Comparison of ENCODE assay signal across 8 cellular contexts in genomic region chr3:194686414-194686815, GRCh38. TPM values are rescaled to one million over a fixed set of nuclear protein-coding genes. Genes with fewer than 3 reads are reported as not detected.
DNase-seq lines count a peak whose midpoint lies in the region; ATAC-seq and TF ChIP-seq lines count a peak whose summit lies in the region.

No MANE protein-coding gene starts in this region.

- H3K4me1 ChIP-seq in KMS-11 (ENCODE audit: low read depth, poor library complexity, severe bottlenecking) = peaks cover 42% of the 10 kb centered on the region
- peaks cover 19 to 26% of the 10 kb centered on the region in 2 donors for H3K4me1 ChIP-seq in naive thymus-derived CD4-positive, alpha-beta T cell (ENCODE audit: control insufficient read depth in 2 of 2, insufficient read depth in 2 of 2, low read length in 2 of 2)

- CTCF ChIA-PET in naive thymus-derived CD4-positive, alpha-beta T cell (lab: Charles Lee) = interaction anchor here (0.7 to 2.9 kb wide), 5 partner anchors 10 to 420 kb away, joined by 3 to 22 read pairs (median 4); partner anchors contain the start of gene LSG1

- POLR2A ChIA-PET in naive thymus-derived CD4-positive, alpha-beta T cell (lab: Charles Lee) = interaction anchor here (0.5 to 5.0 kb wide), 5 partner anchors 12 to 574 kb away, joined by 3 to 69 read pairs (median 4); partner anchors contain the start of gene LSG1

- no peaks in the 10 kb centered on the region for H3K27me3 Mint-ChIP-seq in chondrocyte (ENCODE audit: low read depth)
- H3K27me3 Mint-ChIP-seq in naive thymus-derived CD4-positive, alpha-beta T cell = peaks cover 0 to 61% (median 5%) of the 10 kb centered on the region in 5 donors

- no peak for ATAC-seq in naive thymus-derived CD4-positive, alpha-beta T cell
- no peak for ATAC-seq in GM21367 (IDR thresholded peaks at IDR 0.05; ENCODE audit: unreplicated experiment)

- no peak overlapping the region for H3K9ac ChIP-seq in KMS-11

- H3K36me3 ChIP-seq in KMS-11 (ENCODE audit: insufficient read depth) = no peaks in the 10 kb centered on the region
- no peaks in the 10 kb centered on the region for H3K36me3 ChIP-seq in naive thymus-derived CD4-positive, alpha-beta T cell (ENCODE audit: control insufficient read depth in 2 of 3, insufficient read depth in 3 of 3, low read length in 3 of 3)

- DNase-seq in AG10803 (ENCODE audit: low read depth) (no peak), chondrocyte (ENCODE audit: low spot score) (no peak), NCI-H748 (lab: John Stamatoyannopoulos, UW; ENCODE audit: unreplicated experiment) (no peak), GM13977 (ENCODE audit: low spot score) (no peak), NK-92 (lab: John Stamatoyannopoulos, UW; ENCODE audit: unreplicated experiment) (no peak)
- peak in 2 of 9 donors; percentile 4 to 17 for DNase-seq in naive thymus-derived CD4-positive, alpha-beta T cell

- H3K27ac ChIP-seq in KMS-11 = no peak overlapping the region
- H3K27ac ChIP-seq in naive thymus-derived CD4-positive, alpha-beta T cell (ENCODE audit: low read depth, low read length) = no peak overlapping the region

- H3K9me3 Mint-ChIP-seq in chondrocyte (ENCODE audit: low read depth) = no peaks in the 10 kb centered on the region
- peaks cover 0 to 2% (median 0%) of the 10 kb centered on the region in 11 donors for H3K9me3 Mint-ChIP-seq in naive thymus-derived CD4-positive, alpha-beta T cell

- peak overlapping the region; percentile 91 for H3K4me3 Mint-ChIP-seq in chondrocyte (ENCODE audit: unreplicated experiment)
- peak overlapping the region; percentile 81 to 98 (median 92) for H3K4me3 Mint-ChIP-seq in naive thymus-derived CD4-positive, alpha-beta T cell

- no peaks in the 10 kb centered on the region for H3K9me3 ChIP-seq in naive thymus-derived CD4-positive, alpha-beta T cell (ENCODE audit: control insufficient read depth in 2 of 3, low read length in 3 of 3)

- TF ChIP-seq CTCF in AG10803 (conservative IDR thresholded peaks at IDR 0.05; ENCODE audit: low read length) (no peak), KMS-11 (conservative IDR thresholded peaks at IDR 0.05; ENCODE audit: low read depth, low read length) (no peak), chondrocyte (IDR thresholded peaks at IDR 0.05) (no peak), GM13977 (IDR thresholded peaks at IDR 0.05; ENCODE audit: extremely low read depth, insufficient read depth, missing control alignments) (no peak)

- H4K20me1 ChIP-seq in KMS-11 (ENCODE audit: insufficient read depth) = no peaks in the 10 kb centered on the region

- peak overlapping the region; percentile 59 for H3K4me2 ChIP-seq in KMS-11

- H3K79me2 ChIP-seq in KMS-11 (ENCODE audit: insufficient read depth, low read depth) = no peaks in the 10 kb centered on the region

- peaks cover 13% of the 10 kb centered on the region for H3K27me3 ChIP-seq in KMS-11 (ENCODE audit: insufficient read depth, low read depth)
- no peaks in the 10 kb centered on the region for H3K27me3 ChIP-seq in naive thymus-derived CD4-positive, alpha-beta T cell (ENCODE audit: control insufficient read depth in 2 of 2, insufficient read depth in 2 of 2, low read length in 2 of 2)

- H3K4me1 Mint-ChIP-seq in chondrocyte (ENCODE audit: low read depth) = peaks cover 60% of the 10 kb centered on the region
- H3K4me1 Mint-ChIP-seq in naive thymus-derived CD4-positive, alpha-beta T cell = peaks cover 24 to 57% (median 46%) of the 10 kb centered on the region in 7 donors

- intact Hi-C loops in naive thymus-derived CD4-positive, alpha-beta T cell (cut with micrococcal nuclease) = loop anchor here (2.0 to 5.0 kb wide), 4 partner anchors 14 to 756 kb away; partner anchors contain the start of genes ACAP2 (in 1 of the 2), HES1 (in 1 of the 2) and LSG1 (in 1 of the 2)

- H2AFZ ChIP-seq in KMS-11 (ENCODE audit: low read depth) = peak overlapping the region; percentile 84

- in situ Hi-C loops in GM13977 (cut with MboI; ENCODE audit: low pct_unique_long_range_greater_than_20kb, low sequenced_read_pairs, unreplicated experiment) = loop anchor here (10.0 to 25.0 kb wide), 4 partner anchors 276 to 851 kb away; partner anchors contain the start of gene PPP1R2

- H3K36me3 Mint-ChIP-seq in chondrocyte (ENCODE audit: low read depth) = peaks cover 3% of the 10 kb centered on the region
- no peaks in the 10 kb centered on the region for H3K36me3 Mint-ChIP-seq in naive thymus-derived CD4-positive, alpha-beta T cell

- H3K4me3 ChIP-seq in AG10803 (ENCODE audit: low read length) (peak overlapping the region; percentile 83), KMS-11 (IDR thresholded peaks at IDR 0.05; ENCODE audit: insufficient read depth, low read depth, low read length) (peak overlapping the region; percentile 14)
- peak overlapping the region; percentile 68 for H3K4me3 ChIP-seq in naive thymus-derived CD4-positive, alpha-beta T cell (ENCODE audit: low read length)

- peak overlapping the region; percentile 83 for H3K27ac Mint-ChIP-seq in chondrocyte (ENCODE audit: unreplicated experiment)
- H3K27ac Mint-ChIP-seq in naive thymus-derived CD4-positive, alpha-beta T cell = peak overlapping the region in 5 of 9 donors; percentile 16 to 79 (median 26)

RNA-seq across cellular contexts. Expression of gene FAM43A, which starts 0.7 kb away (rescaled TPM):
- 22.8 to 25.3 TPM (median 25.1 TPM) in 3 replicates for total RNA-seq in chondrocyte
- 1 to 10 TPM; 1.8 to 5.2 (median 3.5) TPM for total RNA-seq in naive thymus-derived CD4-positive, alpha-beta T cell
- 1 to 10 TPM; 1.3 to 3.5 TPM for polyA plus RNA-seq in naive thymus-derived CD4-positive, alpha-beta T cell

RNA-seq across cellular contexts. Expression of gene LSG1, which starts 14.4 kb away (rescaled TPM):
- total RNA-seq in chondrocyte = 20.4 to 30.2 TPM (median 22.5 TPM) in 3 replicates
- 10 to 100 TPM; 33.5 to 59.2 (median 54.9) TPM for total RNA-seq in naive thymus-derived CD4-positive, alpha-beta T cell
- polyA plus RNA-seq in naive thymus-derived CD4-positive, alpha-beta T cell = 10 to 100 TPM; 18.4 to 41.7 TPM

RNA-seq across cellular contexts. Expression of gene TMEM44, which starts 53.2 kb away (rescaled TPM):
- total RNA-seq in chondrocyte = 14.5 to 25.1 TPM (median 25.0 TPM) in 3 replicates
- 1 to 10 TPM in 4 of 5 experiments, under 1 TPM in 1; 0.86 to 2.6 (median 1.4) TPM for total RNA-seq in naive thymus-derived CD4-positive, alpha-beta T cell
- under 1 TPM; 0.33 to 0.37 TPM for polyA plus RNA-seq in naive thymus-derived CD4-positive, alpha-beta T cell

Comparison
In these comparisons a context has a peak if more than half of its experiments do, and no peak if none do; other contexts are left out.
1. H3K4me3 ChIP-seq: peak in every context shown above with its lines; median percentile 83 in AG10803; 68 in naive thymus-derived CD4-positive, alpha-beta T cell; 14 in KMS-11.